ENCODE assay signal across 8 cellular contexts in genomic region chr3:15271785-15272381, GRCh38.
DNase-seq lines count a peak whose midpoint lies in the region; ATAC-seq and TF ChIP-seq lines count a peak whose summit lies in the region.

No MANE protein-coding gene starts in this region.

- peak overlapping the region; percentile 8 to 58 (median 45) for H3K27ac ChIP-seq in gastrocnemius medialis

- peaks cover 65% of the 10 kb centered on the region for H3K4me1 Mint-ChIP-seq in T-helper 2 cell treated with Interferon-gamma antibody and Interleukin-4, amounts not matched to agents 5 μg/mL and 100 μg/mL, for 36 hours (ENCODE audit: low read depth)
- peaks cover 45% of the 10 kb centered on the region for H3K4me1 Mint-ChIP-seq in activated naive CD8-positive, alpha-beta T cell treated with anti-CD3 and anti-CD28 coated beads, Interleukin-2, amount 10 ng/mL, durations not matched to agents 7 days and 5 days

- peak; percentile 64 for DNase-seq in T-helper 2 cell treated with Interferon-gamma antibody and Interleukin-4, amounts not matched to agents 5 μg/mL and 100 μg/mL, for 36 hours (ENCODE audit: low spot score)
- peak; percentile 72 for DNase-seq in activated naive CD8-positive, alpha-beta T cell treated with anti-CD3 and anti-CD28 coated beads, Interleukin-2, amount 10 ng/mL, durations not matched to agents 7 days and 5 days
- DNase-seq in gastrocnemius medialis (peak; percentile 39 to 60), NCI-H82 treated with DMSO at 0.1 percent for 48 hours (lab: John Stamatoyannopoulos, UW; ENCODE audit: unreplicated experiment) (no peak), G401 (ENCODE audit: low spot score) (no peak), HCEC 1CT (no peak)

- H3K36me3 ChIP-seq in gastrocnemius medialis, result no peaks in the 10 kb centered on the region

- peak overlapping the region; percentile 67 for H3K4me3 Mint-ChIP-seq in T-helper 2 cell treated with Interferon-gamma antibody and Interleukin-4, amounts not matched to agents 5 μg/mL and 100 μg/mL, for 36 hours
- peak overlapping the region; percentile 74 for H3K4me3 Mint-ChIP-seq in activated naive CD8-positive, alpha-beta T cell treated with anti-CD3 and anti-CD28 coated beads, Interleukin-2, amount 10 ng/mL, durations not matched to agents 7 days and 5 days

- H3K9me3 Mint-ChIP-seq in T-helper 2 cell treated with Interferon-gamma antibody and Interleukin-4, amounts not matched to agents 5 μg/mL and 100 μg/mL, for 36 hours, result no peaks in the 10 kb centered on the region
- H3K9me3 Mint-ChIP-seq in activated naive CD8-positive, alpha-beta T cell treated with anti-CD3 and anti-CD28 coated beads, Interleukin-2, amount 10 ng/mL, durations not matched to agents 7 days and 5 days, result no peaks in the 10 kb centered on the region

- no peaks in the 10 kb centered on the region for H3K27me3 ChIP-seq in gastrocnemius medialis

- intact Hi-C loops in gastrocnemius medialis (cut with DNase I; ENCODE audit: low total_unique reads), result no loop called here

- no peaks in the 10 kb centered on the region for H3K27me3 Mint-ChIP-seq in T-helper 2 cell treated with Interferon-gamma antibody and Interleukin-4, amounts not matched to agents 5 μg/mL and 100 μg/mL, for 36 hours (ENCODE audit: low read depth)
- peaks cover 3% of the 10 kb centered on the region for H3K27me3 Mint-ChIP-seq in activated naive CD8-positive, alpha-beta T cell treated with anti-CD3 and anti-CD28 coated beads, Interleukin-2, amount 10 ng/mL, durations not matched to agents 7 days and 5 days

- peak in 1 of 2 donors; percentile 26 for TF ChIP-seq POLR2A in gastrocnemius medialis (IDR thresholded peaks at IDR 0.05)

- ATAC-seq in GM18499 (IDR thresholded peaks at IDR 0.05; ENCODE audit: insufficient read depth, unreplicated experiment) (peak; percentile 31), HG02938 (IDR thresholded peaks at IDR 0.05; ENCODE audit: unreplicated experiment) (peak; percentile 57), gastrocnemius medialis (no peak)
- peak; percentile 79 for ATAC-seq in activated naive CD8-positive, alpha-beta T cell treated with anti-CD3 and anti-CD28 coated beads, Interleukin-2, amount 10 ng/mL, durations not matched to agents 7 days and 5 days (ENCODE audit: low read depth)

- H3K36me3 Mint-ChIP-seq in T-helper 2 cell treated with Interferon-gamma antibody and Interleukin-4, amounts not matched to agents 5 μg/mL and 100 μg/mL, for 36 hours (ENCODE audit: low read depth), result peaks cover 24% of the 10 kb centered on the region
- H3K36me3 Mint-ChIP-seq in activated naive CD8-positive, alpha-beta T cell treated with anti-CD3 and anti-CD28 coated beads, Interleukin-2, amount 10 ng/mL, durations not matched to agents 7 days and 5 days, result peaks cover 10% of the 10 kb centered on the region

- peaks cover 41 to 51% of the 10 kb centered on the region in 2 donors for H3K4me1 ChIP-seq in gastrocnemius medialis

- in situ Hi-C loops in gastrocnemius medialis (cut with MboI; ENCODE audit: low sequenced_read_pairs in 4 of 4) (loop anchor here in 2 of 4 donors (5.0 to 10.0 kb wide), 2 partner anchors 60 to 63 kb away; partner anchors contain the start of gene SH3BP5 (in 2 of the 2)), G401 (cut with HindIII; ENCODE audit: low sequenced_read_pairs) (no loop called here)

- peak overlapping the region; percentile 86 for H3K27ac Mint-ChIP-seq in T-helper 2 cell treated with Interferon-gamma antibody and Interleukin-4, amounts not matched to agents 5 μg/mL and 100 μg/mL, for 36 hours
- peak overlapping the region; percentile 66 for H3K27ac Mint-ChIP-seq in activated naive CD8-positive, alpha-beta T cell treated with anti-CD3 and anti-CD28 coated beads, Interleukin-2, amount 10 ng/mL, durations not matched to agents 7 days and 5 days

- POLR2A ChIA-PET in activated naive CD8-positive, alpha-beta T cell treated with anti-CD3 and anti-CD28 coated beads, Interleukin-2, amount 10 ng/mL, durations not matched to agents 7 days and 5 days (lab: Charles Lee), result interaction anchor here (1.0 to 1.1 kb wide), 2 partner anchors 20 to 87 kb away, joined by 3 to 6 read pairs; no protein-coding TSS in a partner anchor

- no peak for TF ChIP-seq CTCF in gastrocnemius medialis (IDR thresholded peaks at IDR 0.05 in 4 of 5, conservative IDR thresholded peaks at IDR 0.05 in 1 of 5)

- H3K9me3 ChIP-seq in gastrocnemius medialis, result no peaks in the 10 kb centered on the region

- H3K4me3 ChIP-seq in gastrocnemius medialis, result no peak overlapping the region

Comparison
In these comparisons a context has a peak if more than half of its experiments do, and no peak if none do; other contexts are left out.
1. ATAC-seq: peak in GM18499 (single experiment), HG02938 (single experiment) and activated naive CD8-positive, alpha-beta T cell treated with anti-CD3 and anti-CD28 coated beads, Interleukin-2, amount 10 ng/mL, durations not matched to agents 7 days and 5 days (single experiment); none in gastrocnemius medialis (0 of 2).
2. DNase-seq: peak in T-helper 2 cell treated with Interferon-gamma antibody and Interleukin-4, amounts not matched to agents 5 μg/mL and 100 μg/mL, for 36 hours (single experiment), activated naive CD8-positive, alpha-beta T cell treated with anti-CD3 and anti-CD28 coated beads, Interleukin-2, amount 10 ng/mL, durations not matched to agents 7 days and 5 days (single experiment) and gastrocnemius medialis (2 of 2); none in NCI-H82 treated with DMSO at 0.1 percent for 48 hours (single experiment), G401 (single experiment) and HCEC 1CT (single experiment).